In genomic region chr6:44203955-44204354, GRCh38 we compare ENCODE assay signal across 2 cellular contexts.
TF ChIP-seq lines count a peak whose summit lies in the region.

No MANE protein-coding gene starts in this region.

TF ChIP-seq in HCT116, 20 proteins besides CTCF, POLR2A, EP300 and RAD21:
- TF ChIP-seq SIN3A (IDR thresholded peaks at IDR 0.05; ENCODE audit: low read depth): no peak
- no peak for TF ChIP-seq SRF (IDR thresholded peaks at IDR 0.05; ENCODE audit: low read depth)
- TF ChIP-seq ZNF274 (IDR thresholded peaks at IDR 0.05; ENCODE audit: low read depth, low read length): no peak
- no peak for TF ChIP-seq POLR2AphosphoS5 (IDR thresholded peaks at IDR 0.05; ENCODE audit: low read depth, low read length)
- TF ChIP-seq ELF1 (IDR thresholded peaks at IDR 0.05; ENCODE audit: borderline replicate concordance, low read depth): no peak
- no peak for TF ChIP-seq REST (IDR thresholded peaks at IDR 0.05; ENCODE audit: low read depth)
- TF ChIP-seq SP1 (IDR thresholded peaks at IDR 0.05; ENCODE audit: low read depth): no peak
- no peak for TF ChIP-seq CEBPB (IDR thresholded peaks at IDR 0.05; ENCODE audit: low read depth)
- TF ChIP-seq TCF7L2 (IDR thresholded peaks at IDR 0.05; ENCODE audit: borderline replicate concordance, extremely low read depth, insufficient read depth, insufficient read length): no peak
- TF ChIP-seq EGR1 (IDR thresholded peaks at IDR 0.05; ENCODE audit: low read depth): no peak
- no peak for TF ChIP-seq EZH2 (IDR thresholded peaks at IDR 0.05)
- no peak for TF ChIP-seq ZFX (IDR thresholded peaks at IDR 0.05)
- no peak for TF ChIP-seq JUND (IDR thresholded peaks at IDR 0.05)

TF ChIP-seq in GM12891, 5 proteins besides CTCF, POLR2A, EP300 and RAD21:
- no peak for TF ChIP-seq TAF1 (IDR thresholded peaks at IDR 0.05; ENCODE audit: low read depth, low read length)
- TF ChIP-seq POU2F2 (IDR thresholded peaks at IDR 0.05; ENCODE audit: low read depth, low read length): no peak
- TF ChIP-seq PAX5 (IDR thresholded peaks at IDR 0.05; ENCODE audit: insufficient read depth, low read length, severe bottlenecking): no peak
- no peak for TF ChIP-seq SPI1 (IDR thresholded peaks at IDR 0.05; ENCODE audit: low read depth, low read length)
